1 cellular context compared by ENCODE assay signal in genomic region chr5:171978519-171978918, GRCh38.
TF ChIP-seq lines count a peak whose summit lies in the region.

No MANE protein-coding gene starts in this region.

TF ChIP-seq in GM23338, 12 proteins besides CTCF, POLR2A, EP300 and RAD21 (continued from another document):
- TF ChIP-seq NANOG (IDR thresholded peaks at IDR 0.05; ENCODE audit: borderline replicate concordance), result no peak
- no peak for TF ChIP-seq ZNF114 (CRISPR knock-in tag; IDR thresholded peaks at IDR 0.05)
- TF ChIP-seq JUNB (IDR thresholded peaks at IDR 0.05; ENCODE audit: unreplicated experiment), result no peak
- no peak for TF ChIP-seq STAT1 (IDR thresholded peaks at IDR 0.05; ENCODE audit: unreplicated experiment)
- TF ChIP-seq ZNF331 (CRISPR knock-in tag; IDR thresholded peaks at IDR 0.05; ENCODE audit: low read depth), result no peak
- no peak for TF ChIP-seq CREB1 (CRISPR knock-in tag; IDR thresholded peaks at IDR 0.05; ENCODE audit: low read depth)
- TF ChIP-seq ZNF462 (CRISPR knock-in tag; IDR thresholded peaks at IDR 0.05), result no peak
- TF ChIP-seq POLR2AphosphoS5 (IDR thresholded peaks at IDR 0.05; ENCODE audit: low read depth), result no peak
- TF ChIP-seq EZH2phosphoT487 (IDR thresholded peaks at IDR 0.05; ENCODE audit: unreplicated experiment), result no peak
